Comparison of ENCODE assay signal across 12 cellular contexts in genomic region chr4:74768857-74769525, GRCh38. TPM values are rescaled to one million over a fixed set of nuclear protein-coding genes. Genes with fewer than 3 reads are reported as not detected.
DNase-seq lines count a peak whose midpoint lies in the region; ATAC-seq, FAIRE-seq and TF ChIP-seq lines count a peak whose summit lies in the region.
"Had no signal": no experiment of that assay in that cellular context is flagged by ENCODE, and none has a peak within 500 bp of the region (broad histone marks: within the 10 kb centered on the region; RNA-seq: fewer than 3 reads in every experiment).

No MANE protein-coding gene starts in this region.

- no peak overlapping the region for H3K4me2 ChIP-seq in astrocyte (ENCODE audit: low read length)

- intact Hi-C loops in right lobe of liver (cut with DNase I) = no loop called here

- H3K4me1 Mint-ChIP-seq in astrocyte (ENCODE audit: low read depth, unreplicated experiment) = peaks cover 6% of the 10 kb centered on the region
- no peaks in the 10 kb centered on the region for H3K4me1 Mint-ChIP-seq in progenitor cell of endocrine pancreas (ENCODE audit: low read depth)

- H3K27me3 ChIP-seq in astrocyte (ENCODE audit: insufficient read depth, low read length) (no peaks in the 10 kb centered on the region), right lobe of liver (no peaks in the 10 kb centered on the region)

- H3K9me3 Mint-ChIP-seq in astrocyte (ENCODE audit: unreplicated experiment) = no peaks in the 10 kb centered on the region
- H3K9me3 Mint-ChIP-seq in progenitor cell of endocrine pancreas (ENCODE audit: low read depth) = no peaks in the 10 kb centered on the region

- H4K20me1 ChIP-seq in astrocyte (ENCODE audit: insufficient read depth, low read length) = no peaks in the 10 kb centered on the region

- no peaks in the 10 kb centered on the region for H3K79me2 ChIP-seq in astrocyte (ENCODE audit: insufficient read depth, low read length)

- DNase-seq in astrocyte (ENCODE audit: low read depth) (peak; percentile 30), right lobe of liver (no peak), progenitor cell of endocrine pancreas (ENCODE audit: low spot score, unreplicated experiment) (no peak), NCI-H1436 (lab: John Stamatoyannopoulos, UW) (no peak), D341Med (ENCODE audit: low spot score) (no peak), GM12891 (ENCODE audit: insufficient read length, low spot score) (no peak)
- DNase-seq: activated CD4-positive, CD25-positive, alpha-beta regulatory T cell; NCI-H187 treated with DMSO at 0.1 percent for 48 hours had no signal

- peaks cover 3% of the 10 kb centered on the region for H3K4me1 ChIP-seq in astrocyte (ENCODE audit: insufficient read depth, low read length)
- H3K4me1 ChIP-seq in right lobe of liver = peaks cover 0 to 10% (median 0%) of the 10 kb centered on the region in 4 donors
- H3K4me1 ChIP-seq: HAP-1 had no signal

- H3K9ac ChIP-seq in astrocyte (ENCODE audit: low read length) = no peak overlapping the region

- no peak for TF ChIP-seq POLR2A in right lobe of liver (IDR thresholded peaks at IDR 0.05)
- no peak for TF ChIP-seq POLR2A in GM12891 (IDR thresholded peaks at IDR 0.05; ENCODE audit: low read depth, low read length)

- H3K4me3 ChIP-seq in astrocyte (ENCODE audit: insufficient read depth, low read depth, low read length) = no peak overlapping the region
- no peak overlapping the region for H3K4me3 ChIP-seq in right lobe of liver
- H3K4me3 ChIP-seq: HAP-1 had no signal

- H3K4me3 Mint-ChIP-seq in astrocyte (ENCODE audit: unreplicated experiment) = peak overlapping the region; percentile 5
- H3K4me3 Mint-ChIP-seq in progenitor cell of endocrine pancreas (ENCODE audit: low read depth) = no peak overlapping the region

- no peak for TF ChIP-seq CTCF in astrocyte (IDR thresholded peaks at IDR 0.05; ENCODE audit: insufficient read depth, low read depth, low read length)
- TF ChIP-seq CTCF in right lobe of liver (IDR thresholded peaks at IDR 0.05) = peak in 1 of 4 donors; percentile 5
- TF ChIP-seq CTCF in progenitor cell of endocrine pancreas (IDR thresholded peaks at IDR 0.05; ENCODE audit: unreplicated experiment) = no peak

- H3K27ac ChIP-seq in astrocyte (ENCODE audit: low read depth, low read length) = no peak overlapping the region
- H3K27ac ChIP-seq in right lobe of liver = no peak overlapping the region

- H3K36me3 Mint-ChIP-seq in astrocyte (ENCODE audit: low read depth, unreplicated experiment) = no peaks in the 10 kb centered on the region
- H3K36me3 Mint-ChIP-seq in progenitor cell of endocrine pancreas (ENCODE audit: insufficient read depth) = no peaks in the 10 kb centered on the region

- H3K36me3 ChIP-seq in astrocyte (ENCODE audit: insufficient read depth, low read length) = no peaks in the 10 kb centered on the region
- no peaks in the 10 kb centered on the region for H3K36me3 ChIP-seq in right lobe of liver
- H3K36me3 ChIP-seq: HAP-1 had no signal

- H3K27me3 Mint-ChIP-seq in astrocyte (ENCODE audit: low read depth, unreplicated experiment) (no peaks in the 10 kb centered on the region), progenitor cell of endocrine pancreas (no peaks in the 10 kb centered on the region)

- H2AFZ ChIP-seq in astrocyte (ENCODE audit: low read depth, low read length) = no peak overlapping the region

- 0% methylated on average over 1 of the region's 2 CpGs for WGBS in right lobe of liver (ENCODE audit: insufficient coverage, low coverage, low lambda C conversion rate, missing lambda C conversion rate)

- H3K27ac Mint-ChIP-seq in astrocyte (ENCODE audit: unreplicated experiment) = no peak overlapping the region
- no peak overlapping the region for H3K27ac Mint-ChIP-seq in progenitor cell of endocrine pancreas

- FAIRE-seq in astrocyte (lab: Jason Lieb, UNC) (no peak), GM12891 (lab: Jason Lieb, UNC) (no peak)

- H3K9me3 ChIP-seq in astrocyte (ENCODE audit: insufficient read depth, low read depth, low read length) (no peaks in the 10 kb centered on the region), right lobe of liver (no peaks in the 10 kb centered on the region)
- H3K9me3 ChIP-seq: HAP-1 had no signal

- ATAC-seq in GM18502 (IDR thresholded peaks at IDR 0.05; ENCODE audit: poor library complexity, unreplicated experiment) = peak; percentile 88
- peak; percentile 69 for ATAC-seq in HG03469 (IDR thresholded peaks at IDR 0.05; ENCODE audit: unreplicated experiment)
- ATAC-seq in right lobe of liver = peak; percentile 79 to 97 (median 82)

TF ChIP-seq in GM12891, 5 proteins besides CTCF, POLR2A, EP300 and RAD21:
- TF ChIP-seq POLR2AphosphoS5 (IDR thresholded peaks at IDR 0.05; ENCODE audit: low read depth, low read length) = no peak
- no peak for TF ChIP-seq TAF1 (IDR thresholded peaks at IDR 0.05; ENCODE audit: low read depth, low read length)
- no peak for TF ChIP-seq POU2F2 (IDR thresholded peaks at IDR 0.05; ENCODE audit: low read depth, low read length)
- no peak for TF ChIP-seq PAX5 (IDR thresholded peaks at IDR 0.05; ENCODE audit: insufficient read depth, low read length, severe bottlenecking)
- TF ChIP-seq SPI1 (IDR thresholded peaks at IDR 0.05; ENCODE audit: low read depth, low read length) = no peak

RNA-seq across cellular contexts. Expression of gene BTC, which starts 25.3 kb away (rescaled TPM):
- total RNA-seq in astrocyte (0.20 and 0.26 TPM in 2 replicates), right lobe of liver (under 1 TPM; 0.26 to 0.95 (median 0.49) TPM), progenitor cell of endocrine pancreas (0.46 and 0.60 TPM in 2 replicates)
- not detected for polyA plus RNA-seq in GM12891 (2012; ENCODE audit: low read depth, missing spikeins)
- total RNA-seq: G401 had no signal
